Comparison of ENCODE assay signal across 9 cellular contexts in genomic region chr22:38033522-38034277, GRCh38. TPM values are rescaled to one million over a fixed set of nuclear protein-coding genes. Genes with fewer than 3 reads are reported as not detected.
DNase-seq lines count a peak whose midpoint lies in the region; ATAC-seq and TF ChIP-seq lines count a peak whose summit lies in the region.
"Had no signal": no experiment of that assay in that cellular context is flagged by ENCODE, and none has a peak within 500 bp of the region (broad histone marks: within the 10 kb centered on the region; RNA-seq: fewer than 3 reads in every experiment).

No MANE protein-coding gene starts in this region.

- POLR2A ChIA-PET in PC-3 (lab: Charles Lee; ENCODE audit: unreplicated experiment) (interaction anchor here (0.6 kb wide), 1 partner anchor 90 kb away, joined by 4 read pairs; no protein-coding TSS in a partner anchor), A673 (lab: Charles Lee; ENCODE audit: low non-redundant PET) (no interaction called here)

- no peaks in the 10 kb centered on the region for H3K27me3 ChIP-seq in PC-3 (ENCODE audit: low read length)
- H3K27me3 ChIP-seq in muscle layer of duodenum (ENCODE audit: low read depth, low read length), result no peaks in the 10 kb centered on the region
- no peaks in the 10 kb centered on the region for H3K27me3 ChIP-seq in A673 (replicated peaks; ENCODE audit: insufficient read depth, low read depth, low read length, poor library complexity)

- H3K27ac Mint-ChIP-seq in type B pancreatic cell, result peak overlapping the region; percentile 72
- H3K27ac Mint-ChIP-seq: activated naive CD8-positive, alpha-beta T cell treated with anti-CD3 and anti-CD28 coated beads, Interleukin-2, amount 10 ng/mL, durations not matched to agents 7 days and 5 days had no signal

- no peaks in the 10 kb centered on the region for H3K36me3 Mint-ChIP-seq in type B pancreatic cell
- H3K36me3 Mint-ChIP-seq: activated naive CD8-positive, alpha-beta T cell treated with anti-CD3 and anti-CD28 coated beads, Interleukin-2, amount 10 ng/mL, durations not matched to agents 7 days and 5 days had no signal

- H3K27ac ChIP-seq in PC-3 (ENCODE audit: low read length) (peak overlapping the region; percentile 74), epithelial cell of prostate (peak overlapping the region; percentile 60), muscle layer of duodenum (ENCODE audit: low read length) (peak overlapping the region; percentile 39), A673 (ENCODE audit: low read depth, low read length, poor library complexity, severe bottlenecking) (no peak overlapping the region)

- H3K9me3 ChIP-seq in PC-3 (ENCODE audit: low read length), result no peaks in the 10 kb centered on the region
- H3K9me3 ChIP-seq in muscle layer of duodenum (ENCODE audit: control insufficient read depth in 1 of 2, low read length in 2 of 2), result no peaks in the 10 kb centered on the region
- no peaks in the 10 kb centered on the region for H3K9me3 ChIP-seq in A673 (ENCODE audit: low read depth, low read length, poor library complexity, severe bottlenecking)

- DNase-seq in PC-3, result no peak
- no peak for DNase-seq in epithelial cell of prostate (ENCODE audit: low read depth, low spot score)
- no peak for DNase-seq in type B pancreatic cell (ENCODE audit: extremely low spot score, unreplicated experiment)
- no peak for DNase-seq in activated naive CD4-positive, alpha-beta T cell treated with anti-CD3 and anti-CD28 coated beads, Interleukin-2, amount 50 U/mL, for 16 hours
- no peak for DNase-seq in A673 (ENCODE audit: low spot score)
- DNase-seq in RPMI8226, result no peak
- DNase-seq: activated naive CD8-positive, alpha-beta T cell treated with anti-CD3 and anti-CD28 coated beads, Interleukin-2, amount 10 ng/mL, durations not matched to agents 7 days and 5 days had no signal

- ATAC-seq in PC-3 (no peak), HG03139 (IDR thresholded peaks at IDR 0.05; ENCODE audit: unreplicated experiment) (no peak)

- H3K4me1 ChIP-seq in PC-3 (ENCODE audit: insufficient read depth, low read length) (peaks cover 14% of the 10 kb centered on the region), muscle layer of duodenum (ENCODE audit: control insufficient read depth in 1 of 2, insufficient read depth in 2 of 2, low read length in 2 of 2) (peaks cover 5 to 20% of the 10 kb centered on the region in 2 donors), A673 (ENCODE audit: insufficient read depth, low read length, poor library complexity, severe bottlenecking) (peaks cover 8% of the 10 kb centered on the region)

- H3K27me3 Mint-ChIP-seq in type B pancreatic cell, result peaks cover 7% of the 10 kb centered on the region
- H3K27me3 Mint-ChIP-seq: activated naive CD8-positive, alpha-beta T cell treated with anti-CD3 and anti-CD28 coated beads, Interleukin-2, amount 10 ng/mL, durations not matched to agents 7 days and 5 days had no signal

- CTCF ChIA-PET in PC-3 (lab: Charles Lee), result no interaction called here
- CTCF ChIA-PET in A673 (lab: Charles Lee), result interaction anchor here (1.7 kb wide), 1 partner anchor 18 kb away, joined by 6 read pairs; no protein-coding TSS in a partner anchor

- H3K4me1 Mint-ChIP-seq in type B pancreatic cell (ENCODE audit: unreplicated experiment), result peaks cover 52% of the 10 kb centered on the region

- H2AFZ ChIP-seq in PC-3 (ENCODE audit: low read length), result peak overlapping the region; percentile 62

- H3K79me2 ChIP-seq in PC-3 (ENCODE audit: low read length), result no peaks in the 10 kb centered on the region

- H3K36me3 ChIP-seq in PC-3 (ENCODE audit: low read depth, low read length) (no peaks in the 10 kb centered on the region), muscle layer of duodenum (ENCODE audit: control insufficient read depth in 1 of 2, insufficient read depth in 2 of 2, low read length in 2 of 2) (no peaks in the 10 kb centered on the region), A673 (ENCODE audit: insufficient read depth, low read length, poor library complexity, severe bottlenecking) (no peaks in the 10 kb centered on the region)

- BruUV-seq in PC-3 (replicated peaks; lab: Mats Ljungman, UMichigan) (no TSS peak), A673 (replicated peaks; lab: Mats Ljungman, UMichigan) (no TSS peak)

- H3K9ac ChIP-seq in PC-3 (ENCODE audit: low read length), result no peak overlapping the region

- H3K4me3 Mint-ChIP-seq in type B pancreatic cell, result no peak overlapping the region
- H3K4me3 Mint-ChIP-seq: activated naive CD8-positive, alpha-beta T cell treated with anti-CD3 and anti-CD28 coated beads, Interleukin-2, amount 10 ng/mL, durations not matched to agents 7 days and 5 days had no signal

- no peaks in the 10 kb centered on the region for H3F3A ChIP-seq in PC-3 (ENCODE audit: low read length, unreplicated experiment)

- no peaks in the 10 kb centered on the region for H3K9me3 Mint-ChIP-seq in type B pancreatic cell
- H3K9me3 Mint-ChIP-seq: activated naive CD8-positive, alpha-beta T cell treated with anti-CD3 and anti-CD28 coated beads, Interleukin-2, amount 10 ng/mL, durations not matched to agents 7 days and 5 days had no signal

- no peak overlapping the region for H3K4me3 ChIP-seq in PC-3 (ENCODE audit: low read length)
- H3K4me3 ChIP-seq in muscle layer of duodenum (ENCODE audit: low read depth in 1 of 2, low read length in 2 of 2), result no peak overlapping the region
- no peak overlapping the region for H3K4me3 ChIP-seq in A673 (ENCODE audit: low read depth, low read length, poor library complexity, severe bottlenecking)

- H3K9me2 ChIP-seq in PC-3 (replicated peaks; ENCODE audit: low read length), result no peaks in the 10 kb centered on the region

- H3K4me2 ChIP-seq in PC-3 (ENCODE audit: low read length), result peak overlapping the region; percentile 35

- intact Hi-C loops in PC-3 (cut with micrococcal nuclease) (no loop called here), A673 (cut with micrococcal nuclease; ENCODE audit: unreplicated experiment) (no loop called here)

- TF ChIP-seq CTCF in PC-3 (conservative IDR thresholded peaks at IDR 0.05; ENCODE audit: low read depth, low read length), result no peak
- TF ChIP-seq CTCF in type B pancreatic cell (conservative IDR thresholded peaks at IDR 0.05), result no peak
- TF ChIP-seq CTCF in A673 (conservative IDR thresholded peaks at IDR 0.05; ENCODE audit: low read depth, low read length), result no peak

- no peaks in the 10 kb centered on the region for H4K20me1 ChIP-seq in PC-3 (ENCODE audit: low read length)

RNA-seq across cellular contexts. Expression of gene PICK1, which starts 23.5 kb away (rescaled TPM):
- total RNA-seq in PC-3 (2014; rRNA removed), result 41.7 and 45.5 TPM in 2 replicates
- total RNA-seq in type B pancreatic cell (ENCODE audit: low replicate concordance), result 45.4 and 45.6 TPM in 2 replicates
- 24.8 and 26.6 TPM in 2 replicates for total RNA-seq in A673 (2021)

RNA-seq across cellular contexts. Expression of gene SOX10, which starts 49.3 kb away (rescaled TPM):
- total RNA-seq in PC-3 (2014; rRNA removed) (1.1 TPM in 1 of 2 replicates, not detected in the other), type B pancreatic cell (ENCODE audit: low replicate concordance) (0.29 and 5.9 TPM in 2 replicates), A673 (2021) (not detected in 2 replicates)
- total RNA-seq: activated naive CD8-positive, alpha-beta T cell treated with anti-CD3 and anti-CD28 coated beads, Interleukin-2, amount 10 ng/mL, durations not matched to agents 7 days and 5 days had no signal

RNA-seq across cellular contexts. Expression of gene SLC16A8, which starts 50.3 kb away (rescaled TPM):
- total RNA-seq in PC-3 (2014; rRNA removed) (not detected in 2 replicates), type B pancreatic cell (ENCODE audit: low replicate concordance) (not detected in 2 replicates), A673 (2021) (not detected in 2 replicates)
- total RNA-seq: activated naive CD8-positive, alpha-beta T cell treated with anti-CD3 and anti-CD28 coated beads, Interleukin-2, amount 10 ng/mL, durations not matched to agents 7 days and 5 days had no signal
